9 cellular contexts compared by ENCODE assay signal in the genomic region with DNA sequence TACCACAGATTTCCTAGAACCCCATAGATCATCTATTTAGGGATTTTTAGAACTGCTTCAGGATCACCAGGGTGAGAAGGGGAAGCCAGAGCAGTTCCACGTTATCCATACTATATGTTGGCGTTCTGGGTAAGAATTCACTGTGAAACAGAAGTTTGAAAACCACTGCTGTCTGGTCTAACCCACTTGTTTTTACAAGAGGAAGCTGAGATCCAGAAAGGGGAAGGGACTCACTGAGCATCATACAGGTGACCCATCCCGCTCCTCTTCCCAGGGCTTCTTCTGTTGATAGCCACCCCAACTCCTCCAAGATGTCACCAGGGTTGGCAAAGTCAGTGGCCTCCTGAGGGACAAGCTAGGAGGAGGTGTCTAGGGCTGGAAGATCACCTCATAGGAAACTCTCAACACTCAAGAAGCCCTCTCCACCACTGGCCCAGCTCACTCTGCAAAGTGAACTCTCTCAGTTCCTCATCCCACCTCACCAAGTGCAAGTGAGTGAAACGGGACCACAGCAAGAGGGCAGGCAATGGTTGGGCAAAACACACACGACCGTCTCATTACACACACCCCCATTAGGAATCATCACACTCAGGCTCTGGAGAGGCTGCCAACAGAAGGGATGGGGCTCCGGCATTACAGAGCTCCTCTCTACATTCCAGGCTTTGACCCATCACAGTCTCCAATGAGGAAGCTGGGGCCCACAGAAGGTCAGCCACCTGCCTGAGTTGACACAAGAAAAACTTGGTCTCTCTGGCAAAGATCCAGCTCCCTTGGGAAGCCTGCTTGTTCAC. TPM values are rescaled to one million over a fixed set of nuclear protein-coding genes. Genes with fewer than 3 reads are reported as not detected.
DNase-seq lines count a peak whose midpoint lies in the region; ATAC-seq and TF ChIP-seq lines count a peak whose summit lies in the region.
"Had no signal": no experiment of that assay in that cellular context is flagged by ENCODE, and none has a peak within 500 bp of the region (broad histone marks: within the 10 kb centered on the region; RNA-seq: fewer than 3 reads in every experiment).

No MANE protein-coding gene starts in this region.

- no peaks in the 10 kb centered on the region for H3K9me3 Mint-ChIP-seq in activated naive CD4-positive, alpha-beta T cell treated with anti-CD3 and anti-CD28 coated beads, Interleukin-2, amount 50 U/mL, for 24 hours
- H3K9me3 Mint-ChIP-seq in type B pancreatic cell: no peaks in the 10 kb centered on the region

- no peak for TF ChIP-seq CTCF in epithelial cell of esophagus (IDR thresholded peaks at IDR 0.05; ENCODE audit: insufficient read depth, low read depth, low read length, missing control alignments)
- no peak for TF ChIP-seq CTCF in type B pancreatic cell (conservative IDR thresholded peaks at IDR 0.05)

- no peaks in the 10 kb centered on the region for H3K36me3 Mint-ChIP-seq in activated naive CD4-positive, alpha-beta T cell treated with anti-CD3 and anti-CD28 coated beads, Interleukin-2, amount 50 U/mL, for 24 hours
- no peaks in the 10 kb centered on the region for H3K36me3 Mint-ChIP-seq in type B pancreatic cell

- peak overlapping the region; percentile 55 for H3K4me3 ChIP-seq in epithelial cell of esophagus (ENCODE audit: low read length)

- peak overlapping the region; percentile 59 for H3K4me3 Mint-ChIP-seq in activated naive CD4-positive, alpha-beta T cell treated with anti-CD3 and anti-CD28 coated beads, Interleukin-2, amount 50 U/mL, for 24 hours
- H3K4me3 Mint-ChIP-seq in type B pancreatic cell: peak overlapping the region; percentile 78

- H3K27ac Mint-ChIP-seq in activated naive CD4-positive, alpha-beta T cell treated with anti-CD3 and anti-CD28 coated beads, Interleukin-2, amount 50 U/mL, for 24 hours: no peak overlapping the region
- no peak overlapping the region for H3K27ac Mint-ChIP-seq in type B pancreatic cell

- peak; percentile 46 for ATAC-seq in HG03460 (IDR thresholded peaks at IDR 0.05; ENCODE audit: unreplicated experiment)

- H3K4me1 Mint-ChIP-seq in activated naive CD4-positive, alpha-beta T cell treated with anti-CD3 and anti-CD28 coated beads, Interleukin-2, amount 50 U/mL, for 24 hours: peaks cover 10% of the 10 kb centered on the region
- peaks cover 4% of the 10 kb centered on the region for H3K4me1 Mint-ChIP-seq in type B pancreatic cell (ENCODE audit: unreplicated experiment)

- peaks cover 6% of the 10 kb centered on the region for H3K27me3 Mint-ChIP-seq in activated naive CD4-positive, alpha-beta T cell treated with anti-CD3 and anti-CD28 coated beads, Interleukin-2, amount 50 U/mL, for 24 hours
- peaks cover 40% of the 10 kb centered on the region for H3K27me3 Mint-ChIP-seq in type B pancreatic cell

- no peak for TF ChIP-seq POLR2A in erythroblast (IDR thresholded peaks at IDR 0.05; ENCODE audit: low read length)

- DNase-seq in activated naive CD4-positive, alpha-beta T cell treated with anti-CD3 and anti-CD28 coated beads, Interleukin-2, amount 50 U/mL, for 16 hours: no peak
- no peak for DNase-seq in epithelial cell of esophagus (ENCODE audit: low read depth)
- DNase-seq in type B pancreatic cell (ENCODE audit: extremely low spot score, unreplicated experiment): no peak
- no peak for DNase-seq in erythroblast (lab: John Stamatoyannopoulos, UW)
- DNase-seq in NCI-H2029 treated with DMSO at 0.1 percent for 48 hours (lab: John Stamatoyannopoulos, UW): no peak
- no peak for DNase-seq in SW480 (ENCODE audit: low spot score)
- DNase-seq: DND-41 had no signal

RNA-seq across cellular contexts. Expression of gene DAPK2, which starts 1.8 kb away (rescaled TPM):
- 3.4 and 5.0 TPM in 2 replicates for total RNA-seq in type B pancreatic cell (ENCODE audit: low replicate concordance)

RNA-seq across cellular contexts. Expression of gene CIAO2A, which starts 49.1 kb away (rescaled TPM):
- total RNA-seq in type B pancreatic cell (ENCODE audit: low replicate concordance): 59.8 and 69.7 TPM in 2 replicates

RNA-seq across cellular contexts. Expression of gene SNX1, which starts 51.3 kb away (rescaled TPM):
- total RNA-seq in type B pancreatic cell (ENCODE audit: low replicate concordance): 111 and 124 TPM in 2 replicates
